In the genomic region with DNA sequence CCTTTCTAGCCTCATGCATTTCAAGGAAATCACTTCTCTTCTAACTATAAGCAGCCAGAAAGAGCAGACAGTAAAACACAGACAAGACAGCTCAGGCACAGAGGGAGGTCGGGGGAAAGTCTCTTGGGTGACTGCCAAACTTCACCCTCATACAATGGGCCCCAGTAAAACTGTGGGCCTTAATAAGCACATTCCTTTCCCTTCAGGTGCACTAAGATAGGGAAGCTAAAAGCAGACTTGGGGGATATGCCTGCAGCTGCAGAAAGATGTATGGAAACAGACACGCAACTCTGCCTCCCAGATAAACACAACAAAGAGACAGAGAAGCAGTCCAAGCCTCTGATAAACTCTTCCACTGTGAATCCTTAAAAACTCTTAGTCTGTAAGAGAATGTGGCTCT, we compare ENCODE assay signal across 11 cellular contexts. TPM values are rescaled to one million over a fixed set of nuclear protein-coding genes. Genes with fewer than 3 reads are reported as not detected.
DNase-seq lines count a peak whose midpoint lies in the region; ATAC-seq, FAIRE-seq and TF ChIP-seq lines count a peak whose summit lies in the region.
"Not testable (repeated sequence)": the region's sequence is repeated elsewhere in the genome, so short reads cannot be mapped to it uniquely, and the experiment has no call there.
"Had no signal": no experiment of that assay in that cellular context is flagged by ENCODE, and none has a peak within 500 bp of the region (broad histone marks: within the 10 kb centered on the region; RNA-seq: fewer than 3 reads in every experiment).

No MANE protein-coding gene starts in this region.

- H3K9me3 ChIP-seq in endodermal cell (ENCODE audit: control insufficient read depth, low read length); hepatocyte (ENCODE audit: low read depth); lower lobe of right lung; ovary; upper lobe of left lung: not testable (repeated sequence)

- not testable (repeated sequence) for H3K4me3 Mint-ChIP-seq in activated B cell treated with CpG ODN at 0.5 μM for 24 hours, endodermal cell

- not testable (repeated sequence) for ATAC-seq in activated B cell treated with CpG ODN at 0.5 μM for 24 hours (ENCODE audit: low read depth); lower lobe of right lung; upper lobe of left lung (ENCODE audit: low FRiP score in 2 of 2)

- in situ Hi-C loops in ACHN (cut with HindIII; ENCODE audit: low pct_ligation_motif_present, low pct_unique_long_range_greater_than_20kb, low sequenced_read_pairs), result not testable (repeated sequence)

- not testable (repeated sequence) for H3K79me2 ChIP-seq in hepatocyte

- H3K9me3 Mint-ChIP-seq in activated B cell treated with CpG ODN at 0.5 μM for 24 hours, endodermal cell: not testable (repeated sequence)

- not testable (repeated sequence) for H3K4me1 ChIP-seq in endodermal cell (ENCODE audit: control insufficient read depth, insufficient read depth, low read length); upper lobe of left lung
- H3K4me1 ChIP-seq in hepatocyte (ENCODE audit: insufficient read depth), result peaks cover 26% of the 10 kb centered on the region
- peaks cover 17% of the 10 kb centered on the region for H3K4me1 ChIP-seq in lower lobe of right lung
- peaks cover 10% of the 10 kb centered on the region for H3K4me1 ChIP-seq in ovary (ENCODE audit: insufficient read depth)

- not testable (repeated sequence) for H3K36me3 ChIP-seq in endodermal cell (ENCODE audit: control insufficient read depth, insufficient read depth, low read length); hepatocyte (replicated peaks; ENCODE audit: insufficient read depth, low read depth); lower lobe of right lung; ovary; upper lobe of left lung

- H2AFZ ChIP-seq in hepatocyte, result not testable (repeated sequence)

- POLR2A ChIA-PET in activated B cell treated with CpG ODN at 0.5 μM for 24 hours (lab: Charles Lee), result interaction anchor here (1.1 to 2.0 kb wide), 2 partner anchors 13 to 26 kb away, joined by 5 to 8 read pairs; a partner anchor contains a TSS

- H3K4me3 ChIP-seq in endodermal cell (ENCODE audit: low read length); hepatocyte; lower lobe of right lung; ovary; upper lobe of left lung: not testable (repeated sequence)

- TF ChIP-seq POLR2A in GM12891 (IDR thresholded peaks at IDR 0.05; ENCODE audit: low read depth, low read length); ovary (IDR thresholded peaks at IDR 0.05); upper lobe of left lung (IDR thresholded peaks at IDR 0.05): not testable (repeated sequence)

- 60 to 70% methylated on average over 1 to 2 of the region's 2 CpGs for WGBS in endodermal cell (ENCODE audit: insufficient coverage in 1 of 2, insufficient read length in 1 of 2), 2 experiments
- WGBS in hepatocyte (ENCODE audit: low lambda C conversion rate, missing lambda C conversion rate), result 22% methylated on average over 2 of the region's 2 CpGs
- WGBS in ovary, 3 donors, result 4 to 14% (median 7%) methylated on average over 2 of the region's 2 CpGs
- 62 to 64% methylated on average over 2 of the region's 2 CpGs for WGBS in upper lobe of left lung, 2 donors

- not testable (repeated sequence) for TF ChIP-seq EP300 in ovary (IDR thresholded peaks at IDR 0.05); upper lobe of left lung (IDR thresholded peaks at IDR 0.05)

- CTCF ChIA-PET in activated B cell treated with CpG ODN at 0.5 μM for 24 hours (lab: Charles Lee), result interaction anchor here (1.2 to 1.7 kb wide), 2 partner anchors 13 to 30 kb away, joined by 4 read pairs; no protein-coding TSS in a partner anchor

- H3K27me3 Mint-ChIP-seq in activated B cell treated with CpG ODN at 0.5 μM for 24 hours, result not testable (repeated sequence)
- H3K27me3 Mint-ChIP-seq in endodermal cell (ENCODE audit: insufficient read depth), result peaks cover 11% of the 10 kb centered on the region

- H3K27me3 ChIP-seq in endodermal cell (ENCODE audit: control insufficient read depth, insufficient read depth, low read length, poor library complexity, severe bottlenecking); hepatocyte; lower lobe of right lung (ENCODE audit: low read depth); ovary; upper lobe of left lung: not testable (repeated sequence)

- not testable (repeated sequence) for H3K9me2 ChIP-seq in hepatocyte (replicated peaks; ENCODE audit: insufficient read depth)

- H3K4me2 ChIP-seq in hepatocyte, result peak overlapping the region; percentile 59

- TF ChIP-seq CTCF in activated B cell treated with CpG ODN at 0.5 μM for 24 hours (IDR thresholded peaks at IDR 0.05); endodermal cell (conservative IDR thresholded peaks at IDR 0.05); hepatocyte (IDR thresholded peaks at IDR 0.05; ENCODE audit: poor library complexity); lower lobe of right lung (IDR thresholded peaks at IDR 0.05); ovary (IDR thresholded peaks at IDR 0.05); upper lobe of left lung (IDR thresholded peaks at IDR 0.05): not testable (repeated sequence)

- H3K27ac ChIP-seq in endodermal cell (ENCODE audit: low read depth, low read length), result not testable (repeated sequence)
- peak overlapping the region; percentile 95 for H3K27ac ChIP-seq in hepatocyte
- H3K27ac ChIP-seq in lower lobe of right lung, result peak overlapping the region; percentile 24
- peak overlapping the region; percentile 78 to 85 for H3K27ac ChIP-seq in ovary
- H3K27ac ChIP-seq in upper lobe of left lung, result peak overlapping the region in 3 of 4 donors; percentile 39 to 71 (median 64)

- H3K9ac ChIP-seq in endodermal cell (ENCODE audit: extremely low read depth, low read length, poor library complexity, severe bottlenecking), result not testable (repeated sequence)

- peaks cover 19% of the 10 kb centered on the region for H3K4me1 Mint-ChIP-seq in activated B cell treated with CpG ODN at 0.5 μM for 24 hours
- H3K4me1 Mint-ChIP-seq in endodermal cell, result not testable (repeated sequence)

- intact Hi-C loops in activated B cell treated with CpG ODN at 0.5 μM for 24 hours (cut with micrococcal nuclease); lower lobe of right lung (cut with DNase I); ovary (cut with DNase I): not testable (repeated sequence)

- H3K36me3 Mint-ChIP-seq in activated B cell treated with CpG ODN at 0.5 μM for 24 hours (ENCODE audit: low read depth); endodermal cell (ENCODE audit: low read depth): not testable (repeated sequence)

- peak; percentile 6 for DNase-seq in ACHN
- not testable (repeated sequence) for DNase-seq in GM12891 (ENCODE audit: insufficient read length, low spot score); activated B cell treated with CpG ODN at 0.5 μM for 24 hours; hepatocyte (ENCODE audit: low spot score); lower lobe of right lung; upper lobe of left lung
- peak; percentile 3 for DNase-seq in endodermal cell
- peak in 1 of 5 donors; percentile 36 for DNase-seq in ovary

- not testable (repeated sequence) for H4K20me1 ChIP-seq in hepatocyte (ENCODE audit: insufficient read depth, poor library complexity, severe bottlenecking)

- peak; percentile 74 for FAIRE-seq in GM12891 (lab: Jason Lieb, UNC)

- peak overlapping the region; percentile 0 for H3K27ac Mint-ChIP-seq in activated B cell treated with CpG ODN at 0.5 μM for 24 hours
- H3K27ac Mint-ChIP-seq in endodermal cell, result not testable (repeated sequence)

RNA-seq across cellular contexts. Expression of a gene that starts 15.2 kb away (rescaled TPM):
- polyA plus RNA-seq in GM12891 (2012; ENCODE audit: low read depth, missing spikeins), result 0.13 TPM
- 1.8 and 2.1 TPM in 2 replicates for total RNA-seq in activated B cell treated with CpG ODN at 0.5 μM for 24 hours
- under 1 TPM; 0.33 to 0.73 TPM for total RNA-seq in endodermal cell
- polyA plus RNA-seq in endodermal cell (2013, experiment 1 of 2), result 1.4 TPM
- polyA plus RNA-seq in endodermal cell (2013, experiment 2 of 2), result 0.70 TPM
- total RNA-seq in hepatocyte, result 0.20 and 0.44 TPM in 2 replicates
- polyA plus RNA-seq in hepatocyte, result 0.19 and 1.5 TPM in 2 replicates
- total RNA-seq in lower lobe of right lung, result 4.8 TPM
- total RNA-seq in ovary, result 1 to 10 TPM in 6 of 7 donors, under 1 TPM in 1; 0.94 to 8.4 (median 1.7) TPM
- polyA plus RNA-seq in ovary, result under 1 TPM; 0.53 to 0.67 TPM
- 10 to 100 TPM in 1 of 6 donors, 1 to 10 TPM in 4, under 1 TPM in 1; 0.72 to 10.5 (median 5.1) TPM for total RNA-seq in upper lobe of left lung
- total RNA-seq: NCI-H460, Right ventricle myocardium inferior had no signal
- polyA plus RNA-seq: CD14-positive monocyte had no signal

RNA-seq across cellular contexts. Expression of a gene that starts 26.5 kb away (rescaled TPM):
- 26.5 TPM for polyA plus RNA-seq in GM12891 (2012; ENCODE audit: low read depth, missing spikeins)
- total RNA-seq in activated B cell treated with CpG ODN at 0.5 μM for 24 hours (86.3 and 98.7 TPM in 2 replicates), endodermal cell (10 to 100 TPM; 39.5 to 45.5 TPM), hepatocyte (25.0 and 27.5 TPM in 2 replicates), lower lobe of right lung (38.8 TPM), ovary (10 to 100 TPM; 26.8 to 60.0 (median 29.4) TPM), upper lobe of left lung (10 to 100 TPM; 22.3 to 43.2 (median 34.6) TPM)
- 44.1 TPM for polyA plus RNA-seq in endodermal cell (2013, experiment 1 of 2)
- polyA plus RNA-seq in endodermal cell (2013, experiment 2 of 2), result 36.1 TPM
- polyA plus RNA-seq in hepatocyte (20.8 and 22.2 TPM in 2 replicates), ovary (10 to 100 TPM; 19.5 to 28.0 TPM)

RNA-seq across cellular contexts. Expression of a gene that starts 26.8 kb away (rescaled TPM):
- polyA plus RNA-seq in GM12891 (2012; ENCODE audit: low read depth, missing spikeins), result 9.0 TPM
- total RNA-seq in activated B cell treated with CpG ODN at 0.5 μM for 24 hours, result 18.7 and 19.2 TPM in 2 replicates
- total RNA-seq in endodermal cell, result 10 to 100 TPM; 36.0 to 46.6 TPM
- 39.8 TPM for polyA plus RNA-seq in endodermal cell (2013, experiment 1 of 2)
- polyA plus RNA-seq in endodermal cell (2013, experiment 2 of 2), result 44.0 TPM
- total RNA-seq in hepatocyte, result 14.6 and 17.3 TPM in 2 replicates
- 11.4 and 15.6 TPM in 2 replicates for polyA plus RNA-seq in hepatocyte
- total RNA-seq in lower lobe of right lung, result 29.9 TPM
- 10 to 100 TPM; 27.7 to 58.1 (median 46.7) TPM for total RNA-seq in ovary
- polyA plus RNA-seq in ovary, result 10 to 100 TPM; 20.8 to 32.6 TPM
- total RNA-seq in upper lobe of left lung, result 100 to 1,000 TPM in 1 of 6 donors, 10 to 100 TPM in 5; 23.7 to 126 (median 29.1) TPM
